In genomic region chr20:3801299-3801698, GRCh38 we compare ENCODE assay signal across 15 cellular contexts. TPM values are rescaled to one million over a fixed set of nuclear protein-coding genes. Genes with fewer than 3 reads are reported as not detected.
A peak's percentile ranks its signal among the peaks of the same experiment; 100 is the strongest.
DNase-seq lines count a peak whose midpoint lies in the region; ATAC-seq and TF ChIP-seq lines count a peak whose summit lies in the region.
"Had no signal": no experiment of that assay in that cellular context is flagged by ENCODE, and none has a peak within 500 bp of the region (broad histone marks: within the 10 kb centered on the region; RNA-seq: fewer than 3 reads in every experiment).

No MANE protein-coding gene starts in this region.

- no peak for TF ChIP-seq CTCF in HCT116 (IDR thresholded peaks at IDR 0.05 in 2 of 3, conservative IDR thresholded peaks at IDR 0.05 in 1 of 3; ENCODE audit: borderline replicate concordance in 1 of 3, insufficient read depth in 1 of 3, low read depth in 2 of 3, low read length in 2 of 3)
- TF ChIP-seq CTCF in brain (conservative IDR thresholded peaks at IDR 0.05): no peak
- no peak for TF ChIP-seq CTCF in glutamatergic neuron (IDR thresholded peaks at IDR 0.05; ENCODE audit: partially characterized antibody, unreplicated experiment)

- ATAC-seq in activated CD4-positive, alpha-beta T cell treated with anti-CD3 and anti-CD28 coated beads for 36 hours: no peak
- ATAC-seq in HCT116: no peak
- ATAC-seq: natural killer cell treated with Interleukin-12 subunit alpha and Interleukin-12 subunit beta and Interleukin-15 and Interleukin-18, amount 100 ng/mL, for 72 hours had no signal

- H3K36me3 ChIP-seq in HCT116 (ENCODE audit: control insufficient read depth in 1 of 2, insufficient read depth in 2 of 2, low read length in 2 of 2) (peaks cover 34 to 74% of the 10 kb centered on the region in 2 experiments), skeletal muscle satellite cell (ENCODE audit: insufficient read depth, low read length) (peaks cover 86% of the 10 kb centered on the region)

- H3K4me3 ChIP-seq in HCT116 (replicated peaks in 1 of 2; ENCODE audit: low read depth in 1 of 2, low read length in 2 of 2) (no peak overlapping the region), skeletal muscle satellite cell (ENCODE audit: low read length) (no peak overlapping the region)
- H3K4me3 ChIP-seq: esophagus muscularis mucosa, tibial nerve had no signal

- intact Hi-C loops in activated CD4-positive, alpha-beta T cell treated with anti-CD3 and anti-CD28 coated beads for 36 hours (cut with DNase I, micrococcal nuclease): no loop called here
- intact Hi-C loops in HCT116 (cut with micrococcal nuclease): no loop called here

- H3K36me3 Mint-ChIP-seq in activated CD4-positive, alpha-beta T cell treated with anti-CD3 and anti-CD28 coated beads for 36 hours (ENCODE audit: low read depth): peaks cover 83% of the 10 kb centered on the region
- H3K36me3 Mint-ChIP-seq in brain (peaks cover 59% of the 10 kb centered on the region), glutamatergic neuron (ENCODE audit: unreplicated experiment) (peaks cover 7% of the 10 kb centered on the region)

- RAD21 ChIA-PET in HCT116 (lab: Charles Lee; ENCODE audit: low non-redundant PET in 1 of 2, low total read pairs in 2 of 2, uncharacterized antibody in 2 of 2, unreplicated experiment in 2 of 2): no interaction called here

- H3K9me3 ChIP-seq in HCT116 (ENCODE audit: control insufficient read depth in 1 of 2, insufficient read depth in 1 of 2, low read depth in 1 of 2, low read length in 2 of 2): no peaks in the 10 kb centered on the region
- no peaks in the 10 kb centered on the region for H3K9me3 ChIP-seq in skeletal muscle satellite cell (replicated peaks; ENCODE audit: low read length)
- H3K9me3 ChIP-seq: tibial nerve had no signal

- TF ChIP-seq POLR2A in HCT116 (IDR thresholded peaks at IDR 0.05; ENCODE audit: borderline replicate concordance, extremely low read depth, insufficient read depth, insufficient read length): no peak

- no peaks in the 10 kb centered on the region for H3K27me3 Mint-ChIP-seq in activated CD4-positive, alpha-beta T cell treated with anti-CD3 and anti-CD28 coated beads for 36 hours
- H3K27me3 Mint-ChIP-seq in brain (peaks cover 4% of the 10 kb centered on the region), glutamatergic neuron (ENCODE audit: unreplicated experiment) (peaks cover 17% of the 10 kb centered on the region)
- H3K27me3 Mint-ChIP-seq: natural killer cell treated with Interleukin-12 subunit alpha and Interleukin-12 subunit beta and Interleukin-15 and Interleukin-18, amount 100 ng/mL, for 72 hours had no signal

- no peaks in the 10 kb centered on the region for H4K20me1 ChIP-seq in HCT116 (ENCODE audit: insufficient read depth)

- no peaks in the 10 kb centered on the region for H3K9me3 Mint-ChIP-seq in activated CD4-positive, alpha-beta T cell treated with anti-CD3 and anti-CD28 coated beads for 36 hours (ENCODE audit: low read depth)
- H3K9me3 Mint-ChIP-seq in brain (peaks cover 0 to 4% (median 0%) of the 10 kb centered on the region in 5 experiments), glutamatergic neuron (ENCODE audit: unreplicated experiment) (peaks cover 14% of the 10 kb centered on the region)
- H3K9me3 Mint-ChIP-seq: CD14-positive monocyte; H9; natural killer cell treated with Interleukin-12 subunit alpha and Interleukin-12 subunit beta and Interleukin-15 and Interleukin-18, amount 100 ng/mL, for 72 hours had no signal

- no peak overlapping the region for H3K4me2 ChIP-seq in HCT116 (ENCODE audit: low read length)
- H3K4me2 ChIP-seq in skeletal muscle satellite cell (ENCODE audit: low read length): no peak overlapping the region

- peak overlapping the region; percentile 68 for H3K27ac Mint-ChIP-seq in activated CD4-positive, alpha-beta T cell treated with anti-CD3 and anti-CD28 coated beads for 36 hours
- H3K27ac Mint-ChIP-seq in brain: peak overlapping the region in 3 of 5 experiments; percentile 16 to 98 (median 48)
- no peak overlapping the region for H3K27ac Mint-ChIP-seq in glutamatergic neuron (ENCODE audit: unreplicated experiment)

- peaks cover 67% of the 10 kb centered on the region for H3K79me2 ChIP-seq in HCT116 (ENCODE audit: insufficient read depth, low read length)

- BruUV-seq in HCT116 (replicated peaks; lab: Mats Ljungman, UMichigan): no TSS peak

- TF ChIP-seq RAD21 in HCT116 (IDR thresholded peaks at IDR 0.05; ENCODE audit: low read depth): no peak

- H3K9me2 ChIP-seq in HCT116 (ENCODE audit: insufficient read depth): no peaks in the 10 kb centered on the region

- no peak for DNase-seq in activated CD4-positive, alpha-beta T cell treated with anti-CD3 and anti-CD28 coated beads for 36 hours
- no peak for DNase-seq in activated CD4-positive, alpha-beta T cell treated with anti-CD3 and anti-CD28 coated beads, Interleukin-2, amount 50 U/mL, for 4 hours
- no peak for DNase-seq in HCT116 (ENCODE audit: low read depth, low spot score)
- DNase-seq in stimulated activated CD4-positive, alpha-beta T cell treated with anti-CD3 and anti-CD28 coated beads, Interleukin-15, amount 100 ng/mL, for 24 hours: no peak
- DNase-seq in glutamatergic neuron: no peak
- DNase-seq in kidney glomerular epithelial cell (lab: John Stamatoyannopoulos, UW): no peak
- DNase-seq: NCI-H226 had no signal

- H3K4me1 ChIP-seq in HCT116 (ENCODE audit: control insufficient read depth in 1 of 2, insufficient read depth in 2 of 2, low read length in 2 of 2) (peaks cover 41 to 74% of the 10 kb centered on the region in 2 experiments), skeletal muscle satellite cell (ENCODE audit: control insufficient read depth, insufficient read depth, low read length) (peaks cover 47% of the 10 kb centered on the region)

- H3K4me1 Mint-ChIP-seq in activated CD4-positive, alpha-beta T cell treated with anti-CD3 and anti-CD28 coated beads for 36 hours: peaks cover 59% of the 10 kb centered on the region
- H3K4me1 Mint-ChIP-seq in brain (peaks cover 69% of the 10 kb centered on the region), glutamatergic neuron (ENCODE audit: low read depth, unreplicated experiment) (peaks cover 53% of the 10 kb centered on the region)

- H3K4me3 Mint-ChIP-seq in activated CD4-positive, alpha-beta T cell treated with anti-CD3 and anti-CD28 coated beads for 36 hours: no peak overlapping the region
- H3K4me3 Mint-ChIP-seq in brain: no peak overlapping the region
- H3K4me3 Mint-ChIP-seq in glutamatergic neuron (ENCODE audit: unreplicated experiment): no peak overlapping the region
- H3K4me3 Mint-ChIP-seq: CD14-positive monocyte; natural killer cell treated with Interleukin-12 subunit alpha and Interleukin-12 subunit beta and Interleukin-15 and Interleukin-18, amount 100 ng/mL, for 72 hours had no signal

- H3K9ac ChIP-seq in HCT116 (ENCODE audit: low read length): no peak overlapping the region
- H3K9ac ChIP-seq in skeletal muscle satellite cell (ENCODE audit: low read depth, low read length): peak overlapping the region; percentile 1

- H3K27me3 ChIP-seq in HCT116 (ENCODE audit: insufficient read depth, low read length) (no peaks in the 10 kb centered on the region), skeletal muscle satellite cell (ENCODE audit: control insufficient read depth, insufficient read depth, low read length) (no peaks in the 10 kb centered on the region)
- H3K27me3 ChIP-seq: esophagus muscularis mucosa, tibial nerve had no signal

- CTCF ChIA-PET in activated CD4-positive, alpha-beta T cell treated with anti-CD3 and anti-CD28 coated beads for 36 hours (lab: Charles Lee): interaction anchor here (1.0 to 1.5 kb wide), 6 partner anchors 9 to 44 kb away, joined by 3 to 12 read pairs (median 4); no protein-coding TSS in a partner anchor
- CTCF ChIA-PET in HCT116 (lab: Charles Lee): interaction anchor here (1.2 kb wide), 1 partner anchor 17 kb away, joined by 5 read pairs; no protein-coding TSS in a partner anchor

- POLR2A ChIA-PET in activated CD4-positive, alpha-beta T cell treated with anti-CD3 and anti-CD28 coated beads for 36 hours (lab: Charles Lee): interaction anchor here (0.7 to 0.8 kb wide), 2 partner anchors 12 to 14 kb away, joined by 3 to 4 read pairs; no protein-coding TSS in a partner anchor
- POLR2A ChIA-PET in HCT116 (lab: Charles Lee): interaction anchor here (2.7 kb wide), 1 partner anchor 13 kb away, joined by 13 read pairs; no protein-coding TSS in a partner anchor

- H2AFZ ChIP-seq in HCT116 (ENCODE audit: low read depth, low read length, poor library complexity, severe bottlenecking): no peak overlapping the region

- H3K27ac ChIP-seq in HCT116 (ENCODE audit: low read depth, low read length): peak overlapping the region; percentile 30; the same call in 1 of the 2 replicates

RNA-seq across cellular contexts. Expression of gene CDC25B, which starts 5.2 kb away (rescaled TPM):
- total RNA-seq in activated CD4-positive, alpha-beta T cell treated with anti-CD3 and anti-CD28 coated beads for 36 hours: 10 to 100 TPM; 79.8 to 96.2 TPM
- total RNA-seq in HCT116 (2021; ENCODE audit: unreplicated experiment) (223 TPM), glutamatergic neuron (ENCODE audit: unreplicated experiment) (27.6 TPM)
- polyA plus RNA-seq in HCT116 (2012): 175 and 226 TPM in 2 replicates
- 139 TPM for polyA plus RNA-seq in brain (ENCODE audit: insufficient read depth, low read depth, low replicate concordance)
- total RNA-seq in skeletal muscle satellite cell (2012; rRNA removed): 26.6 and 32.2 TPM in 2 replicates

RNA-seq across cellular contexts. Expression of gene CENPB, which starts 14.8 kb away (rescaled TPM):
- total RNA-seq in activated CD4-positive, alpha-beta T cell treated with anti-CD3 and anti-CD28 coated beads for 36 hours: 10 to 100 TPM; 46.2 to 48.3 TPM
- total RNA-seq in HCT116 (2021; ENCODE audit: unreplicated experiment) (67.2 TPM), glutamatergic neuron (ENCODE audit: unreplicated experiment) (47.1 TPM)
- polyA plus RNA-seq in HCT116 (2012): 40.7 and 42.0 TPM in 2 replicates
- polyA plus RNA-seq in brain (ENCODE audit: insufficient read depth, low read depth, low replicate concordance): 122 TPM
- total RNA-seq in skeletal muscle satellite cell (2012; rRNA removed): 125 and 146 TPM in 2 replicates

RNA-seq across cellular contexts. Expression of gene AP5S1, which starts 19.0 kb away (rescaled TPM):
- total RNA-seq in activated CD4-positive, alpha-beta T cell treated with anti-CD3 and anti-CD28 coated beads for 36 hours: 10 to 100 TPM in 1 of 2 experiments, 1 to 10 TPM in 1; 9.1 to 11.3 TPM
- total RNA-seq in HCT116 (2021; ENCODE audit: unreplicated experiment) (12.1 TPM), glutamatergic neuron (ENCODE audit: unreplicated experiment) (8.1 TPM)
- polyA plus RNA-seq in HCT116 (2012): 8.7 and 9.0 TPM in 2 replicates
- polyA plus RNA-seq in brain (ENCODE audit: insufficient read depth, low read depth, low replicate concordance): 15.1 TPM
- 20.5 and 22.1 TPM in 2 replicates for total RNA-seq in skeletal muscle satellite cell (2012; rRNA removed)

RNA-seq across cellular contexts. Expression of gene SPEF1, which starts 20.1 kb away (rescaled TPM):
- total RNA-seq in activated CD4-positive, alpha-beta T cell treated with anti-CD3 and anti-CD28 coated beads for 36 hours: under 1 TPM in 1 of 2 experiments, not detected in 1; 0.14 TPM
- total RNA-seq in HCT116 (2021; ENCODE audit: unreplicated experiment) (0.93 TPM), glutamatergic neuron (ENCODE audit: unreplicated experiment) (0.22 TPM)
- 0.74 and 0.83 TPM in 2 replicates for polyA plus RNA-seq in HCT116 (2012)
- 1.0 TPM for polyA plus RNA-seq in brain (ENCODE audit: insufficient read depth, low read depth, low replicate concordance)
- not detected in 2 replicates for total RNA-seq in skeletal muscle satellite cell (2012; rRNA removed)
- total RNA-seq: skeletal muscle tissue had no signal
- polyA plus RNA-seq: CD14-positive monocyte had no signal

RNA-seq across cellular contexts. Expression of gene ADISSP, which starts 33.7 kb away (rescaled TPM):
- 10 to 100 TPM; 46.5 to 57.3 TPM for total RNA-seq in activated CD4-positive, alpha-beta T cell treated with anti-CD3 and anti-CD28 coated beads for 36 hours
- total RNA-seq in HCT116 (2021; ENCODE audit: unreplicated experiment) (99.4 TPM), glutamatergic neuron (ENCODE audit: unreplicated experiment) (54.6 TPM)
- polyA plus RNA-seq in HCT116 (2012): 71.0 and 92.8 TPM in 2 replicates
- polyA plus RNA-seq in brain (ENCODE audit: insufficient read depth, low read depth, low replicate concordance): 54.2 TPM
- 43.9 and 63.1 TPM in 2 replicates for total RNA-seq in skeletal muscle satellite cell (2012; rRNA removed)
